Comparison of ENCODE assay signal across 10 cellular contexts in the genomic region with DNA sequence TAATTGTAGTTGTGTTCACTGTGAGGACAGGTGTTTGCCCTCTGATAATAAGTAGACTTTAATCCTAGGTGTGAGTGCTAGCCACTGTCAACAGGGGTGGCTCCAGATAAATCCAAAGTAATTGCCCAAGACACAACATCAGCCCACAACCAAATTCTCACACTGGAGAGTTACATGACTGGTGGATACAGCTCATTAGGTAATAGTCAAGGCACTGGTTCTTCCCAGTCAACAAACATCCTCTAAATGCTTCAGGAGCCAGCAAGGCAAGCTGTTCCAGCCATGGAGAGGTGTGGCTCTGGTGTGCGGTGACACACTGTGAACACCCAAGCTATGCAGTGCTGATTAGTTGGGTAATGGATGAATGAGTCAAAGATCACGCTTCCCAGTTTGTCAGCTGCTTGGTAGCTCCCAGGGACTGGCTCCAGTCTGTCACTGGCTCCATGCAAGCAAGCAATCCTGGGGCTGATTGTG.
DNase-seq lines count a peak whose midpoint lies in the region; ATAC-seq and TF ChIP-seq lines count a peak whose summit lies in the region.
"Had no signal": no experiment of that assay in that cellular context is flagged by ENCODE, and none has a peak within 500 bp of the region (broad histone marks: within the 10 kb centered on the region; RNA-seq: fewer than 3 reads in every experiment).

No MANE protein-coding gene starts in this region.

- TF ChIP-seq CTCF in mammary epithelial cell (conservative IDR thresholded peaks at IDR 0.05 in 1 of 2, IDR thresholded peaks at IDR 0.05 in 1 of 2; ENCODE audit: extremely low read depth in 1 of 2, insufficient read depth in 1 of 2, low read depth in 1 of 2, low read length in 2 of 2) (peak in 1 of 2 donors; percentile 13), right lobe of liver (IDR thresholded peaks at IDR 0.05) (no peak), BE2C (IDR thresholded peaks at IDR 0.05; ENCODE audit: low read depth, low read length) (no peak)
- no peak for TF ChIP-seq CTCF in CD8-positive, alpha-beta T cell (IDR thresholded peaks at IDR 0.05)

- H3K4me1 Mint-ChIP-seq in CD8-positive, alpha-beta T cell (ENCODE audit: low read depth), result peaks cover 17% of the 10 kb centered on the region
- peaks cover 13% of the 10 kb centered on the region for H3K4me1 Mint-ChIP-seq in activated CD4-positive, alpha-beta T cell treated with anti-CD3 and anti-CD28 coated beads, Interleukin-2, amount 10 ng/mL, durations not matched to agents 7 days and 5 days
- H3K4me1 Mint-ChIP-seq in activated naive CD8-positive, alpha-beta T cell treated with anti-CD3 and anti-CD28 coated beads for 36 hours, result peaks cover 22% of the 10 kb centered on the region

- H2AFZ ChIP-seq in mammary epithelial cell (ENCODE audit: low read depth, low read length), result peak overlapping the region; percentile 19

- H3K9me3 ChIP-seq in mammary epithelial cell (replicated peaks; ENCODE audit: insufficient read depth, low read length) (no peaks in the 10 kb centered on the region), right lobe of liver (no peaks in the 10 kb centered on the region), BE2C (no peaks in the 10 kb centered on the region)
- H3K9me3 ChIP-seq in CD8-positive, alpha-beta T cell (ENCODE audit: low read length), result no peaks in the 10 kb centered on the region

- CTCF ChIA-PET in mammary epithelial cell (lab: Charles Lee; ENCODE audit: low non-redundant PET), result interaction anchor here (0.6 to 1.1 kb wide), 2 partner anchors 13 to 115 kb away, joined by 5 to 9 read pairs; no protein-coding TSS in a partner anchor
- CTCF ChIA-PET in CD8-positive, alpha-beta T cell (lab: Charles Lee), result interaction anchor here (0.7 kb wide), 1 partner anchor 12 kb away, joined by 3 read pairs; no protein-coding TSS in a partner anchor
- CTCF ChIA-PET in activated CD4-positive, alpha-beta T cell treated with anti-CD3 and anti-CD28 coated beads, Interleukin-2, amount 10 ng/mL, durations not matched to agents 7 days and 5 days (lab: Charles Lee), result interaction anchor here (0.6 to 1.6 kb wide), 3 partner anchors 8 to 14 kb away, joined by 3 to 4 read pairs (median 4); no protein-coding TSS in a partner anchor

- DNase-seq in AG08396 (ENCODE audit: low spot score), result peak; percentile 47
- peak; percentile 96 for DNase-seq in M059J (ENCODE audit: low read depth)
- peak; percentile 99 for DNase-seq in mammary epithelial cell
- DNase-seq in right lobe of liver, result peak in 1 of 3 donors; percentile 66
- DNase-seq in BE2C, result no peak
- no peak for DNase-seq in CD8-positive, alpha-beta T cell
- no peak for DNase-seq in activated CD4-positive, alpha-beta T cell treated with anti-CD3 and anti-CD28 coated beads, Interleukin-2, amount 10 ng/mL, durations not matched to agents 7 days and 5 days
- DNase-seq in activated naive CD8-positive, alpha-beta T cell treated with anti-CD3 and anti-CD28 coated beads for 36 hours, result no peak
- DNase-seq: GDM1; stimulated activated CD4-positive, alpha-beta T cell treated with anti-CD3 and anti-CD28 coated beads, Interleukin-4, amount 100 ng/mL, for 4 hours had no signal

- H3K27ac ChIP-seq in mammary epithelial cell (ENCODE audit: insufficient read depth, low read depth, low read length) (peak overlapping the region; percentile 96), right lobe of liver (peak overlapping the region in 1 of 3 donors; percentile 44)
- H3K27ac ChIP-seq in CD8-positive, alpha-beta T cell (ENCODE audit: low read depth, low read length), result no peak overlapping the region

- H3K4me3 Mint-ChIP-seq in CD8-positive, alpha-beta T cell, result no peak overlapping the region
- no peak overlapping the region for H3K4me3 Mint-ChIP-seq in activated CD4-positive, alpha-beta T cell treated with anti-CD3 and anti-CD28 coated beads, Interleukin-2, amount 10 ng/mL, durations not matched to agents 7 days and 5 days
- H3K4me3 Mint-ChIP-seq in activated naive CD8-positive, alpha-beta T cell treated with anti-CD3 and anti-CD28 coated beads for 36 hours, result no peak overlapping the region

- no peaks in the 10 kb centered on the region for H3K9me3 Mint-ChIP-seq in CD8-positive, alpha-beta T cell
- no peaks in the 10 kb centered on the region for H3K9me3 Mint-ChIP-seq in activated CD4-positive, alpha-beta T cell treated with anti-CD3 and anti-CD28 coated beads, Interleukin-2, amount 10 ng/mL, durations not matched to agents 7 days and 5 days
- H3K9me3 Mint-ChIP-seq in activated naive CD8-positive, alpha-beta T cell treated with anti-CD3 and anti-CD28 coated beads for 36 hours, result no peaks in the 10 kb centered on the region

- POLR2A ChIA-PET in CD8-positive, alpha-beta T cell (lab: Charles Lee), result interaction anchor here (0.6 kb wide), 1 partner anchor 18 kb away, joined by 4 read pairs; no protein-coding TSS in a partner anchor
- POLR2A ChIA-PET in activated CD4-positive, alpha-beta T cell treated with anti-CD3 and anti-CD28 coated beads, Interleukin-2, amount 10 ng/mL, durations not matched to agents 7 days and 5 days (lab: Charles Lee), result no interaction called here

- H3K4me2 ChIP-seq in mammary epithelial cell (ENCODE audit: insufficient read depth, low read depth, low read length), result peak overlapping the region; percentile 50

- no peaks in the 10 kb centered on the region for H3K79me2 ChIP-seq in mammary epithelial cell (ENCODE audit: insufficient read depth, low read length)

- no peaks in the 10 kb centered on the region for H3K36me3 ChIP-seq in mammary epithelial cell (ENCODE audit: insufficient read depth, low read length)
- H3K36me3 ChIP-seq in right lobe of liver, result no peaks in the 10 kb centered on the region
- no peaks in the 10 kb centered on the region for H3K36me3 ChIP-seq in BE2C
- no peaks in the 10 kb centered on the region for H3K36me3 ChIP-seq in CD8-positive, alpha-beta T cell (ENCODE audit: insufficient read depth, low read length)

- ATAC-seq in right lobe of liver, result peak; percentile 53 to 79 (median 67)
- no peak for ATAC-seq in CD8-positive, alpha-beta T cell

- H3K4me1 ChIP-seq in mammary epithelial cell (ENCODE audit: insufficient read depth, low read length) (peaks cover 48% of the 10 kb centered on the region), right lobe of liver (peaks cover 0 to 10% (median 0%) of the 10 kb centered on the region in 4 donors), BE2C (no peaks in the 10 kb centered on the region)
- H3K4me1 ChIP-seq in CD8-positive, alpha-beta T cell (ENCODE audit: insufficient read depth, low read length), result no peaks in the 10 kb centered on the region

- intact Hi-C loops in mammary epithelial cell (cut with micrococcal nuclease) (loop anchor here (1.0 kb wide), 2 partner anchors 61 to 115 kb away; no protein-coding TSS in a partner anchor), right lobe of liver (cut with DNase I) (no loop called here)
- intact Hi-C loops in CD8-positive, alpha-beta T cell (cut with DNase I, micrococcal nuclease), result no loop called here

- dilution Hi-C loops in mammary epithelial cell (cut with HindIII; ENCODE audit: low sequenced_read_pairs), result no loop called here

- 0% methylated on average over 2 of the region's 2 CpGs for WGBS in mammary epithelial cell (ENCODE audit: low coverage, missing lambda C conversion rate)
- WGBS in right lobe of liver (ENCODE audit: insufficient coverage, low coverage, low lambda C conversion rate, missing lambda C conversion rate), result no CpG with 5 or more reads among the region's 2 CpGs

- H3K4me3 ChIP-seq in mammary epithelial cell (replicated peaks in 1 of 3; ENCODE audit: insufficient read depth in 1 of 3, low read depth in 2 of 3, low read length in 3 of 3) (no peak overlapping the region), right lobe of liver (no peak overlapping the region), BE2C (ENCODE audit: low read depth, low read length) (no peak overlapping the region)
- H3K4me3 ChIP-seq in CD8-positive, alpha-beta T cell (ENCODE audit: low read depth, low read length), result no peak overlapping the region

- H3K36me3 Mint-ChIP-seq in CD8-positive, alpha-beta T cell, result no peaks in the 10 kb centered on the region
- H3K36me3 Mint-ChIP-seq in activated CD4-positive, alpha-beta T cell treated with anti-CD3 and anti-CD28 coated beads, Interleukin-2, amount 10 ng/mL, durations not matched to agents 7 days and 5 days (ENCODE audit: low read depth), result no peaks in the 10 kb centered on the region
- H3K36me3 Mint-ChIP-seq in activated naive CD8-positive, alpha-beta T cell treated with anti-CD3 and anti-CD28 coated beads for 36 hours, result no peaks in the 10 kb centered on the region

- BruUV-seq in mammary epithelial cell (replicated peaks; lab: Mats Ljungman, UMichigan), result no TSS peak

- H3K27me3 ChIP-seq in mammary epithelial cell (ENCODE audit: insufficient read depth, low read length) (no peaks in the 10 kb centered on the region), right lobe of liver (no peaks in the 10 kb centered on the region), BE2C (0 out of 2 replicates have a peak, but pooled peaks cover 2% of the 10 kb centered on the region)
- no peaks in the 10 kb centered on the region for H3K27me3 ChIP-seq in CD8-positive, alpha-beta T cell (ENCODE audit: insufficient read depth, low read length)

- in situ Hi-C loops in mammary epithelial cell (cut with MboI; ENCODE audit: low sequenced_read_pairs in 2 of 2), result loop anchor here in 1 of 2 donors (25.0 kb wide), 1 partner anchor 103 kb away; no protein-coding TSS in a partner anchor

- TF ChIP-seq POLR2A in right lobe of liver (IDR thresholded peaks at IDR 0.05), result peak; percentile 11

- no peak overlapping the region for H3K27ac Mint-ChIP-seq in CD8-positive, alpha-beta T cell
- H3K27ac Mint-ChIP-seq in activated CD4-positive, alpha-beta T cell treated with anti-CD3 and anti-CD28 coated beads, Interleukin-2, amount 10 ng/mL, durations not matched to agents 7 days and 5 days, result no peak overlapping the region
- no peak overlapping the region for H3K27ac Mint-ChIP-seq in activated naive CD8-positive, alpha-beta T cell treated with anti-CD3 and anti-CD28 coated beads for 36 hours

- H3K9ac ChIP-seq in mammary epithelial cell (ENCODE audit: insufficient read depth, low read length), result peak overlapping the region; percentile 76

- no peaks in the 10 kb centered on the region for H4K20me1 ChIP-seq in mammary epithelial cell (ENCODE audit: insufficient read depth, low read length)

- no peaks in the 10 kb centered on the region for H3K27me3 Mint-ChIP-seq in CD8-positive, alpha-beta T cell (ENCODE audit: low read depth)
- peaks cover 9% of the 10 kb centered on the region for H3K27me3 Mint-ChIP-seq in activated CD4-positive, alpha-beta T cell treated with anti-CD3 and anti-CD28 coated beads, Interleukin-2, amount 10 ng/mL, durations not matched to agents 7 days and 5 days
- no peaks in the 10 kb centered on the region for H3K27me3 Mint-ChIP-seq in activated naive CD8-positive, alpha-beta T cell treated with anti-CD3 and anti-CD28 coated beads for 36 hours

Comparison
In these comparisons a context has a peak if more than half of its experiments do, and no peak if none do; other contexts are left out.
1. DNase-seq: peak in AG08396 (single experiment), M059J (single experiment) and mammary epithelial cell (single experiment); none in BE2C (single experiment), CD8-positive, alpha-beta T cell (0 of 7), activated CD4-positive, alpha-beta T cell treated with anti-CD3 and anti-CD28 coated beads, Interleukin-2, amount 10 ng/mL, durations not matched to agents 7 days and 5 days (single experiment) and activated naive CD8-positive, alpha-beta T cell treated with anti-CD3 and anti-CD28 coated beads for 36 hours (single experiment).